In the genomic region with DNA sequence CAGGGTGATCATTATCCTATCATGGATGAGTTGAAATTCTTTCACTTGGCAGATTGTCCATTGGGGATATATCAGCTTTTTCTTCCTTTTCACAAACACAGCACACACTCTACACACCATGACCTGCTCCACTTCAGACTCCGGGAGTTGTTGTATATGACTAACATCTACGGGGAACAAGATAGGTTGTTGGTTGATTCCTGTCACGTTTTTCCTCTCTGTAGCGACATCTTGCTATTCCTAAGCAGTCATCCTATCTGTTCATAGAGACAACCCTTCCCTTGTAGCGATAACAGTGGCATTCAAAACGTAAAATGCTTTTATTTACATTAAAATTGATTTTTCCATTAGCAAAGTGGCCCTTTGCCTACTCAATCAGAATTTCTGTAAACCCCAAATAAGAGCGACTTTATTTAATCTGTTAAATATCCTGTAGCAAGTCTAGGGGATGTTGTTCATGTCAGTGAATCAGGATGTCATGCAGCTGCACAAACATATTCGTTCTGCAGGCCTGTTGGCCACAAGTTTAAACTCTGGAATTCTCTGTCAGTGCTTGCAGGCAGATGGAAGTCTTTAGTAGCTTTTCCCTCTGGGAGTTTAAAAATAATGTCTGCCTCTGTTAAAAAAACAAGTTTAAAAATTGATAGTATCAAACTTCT, we compare ENCODE assay signal across 14 cellular contexts. TPM values are rescaled to one million over a fixed set of nuclear protein-coding genes. Genes with fewer than 3 reads are reported as not detected.
A peak's percentile ranks its signal among the peaks of the same experiment; 100 is the strongest.
DNase-seq lines count a peak whose midpoint lies in the region; ATAC-seq, FAIRE-seq and TF ChIP-seq lines count a peak whose summit lies in the region.
"Had no signal": no experiment of that assay in that cellular context is flagged by ENCODE, and none has a peak within 500 bp of the region (broad histone marks: within the 10 kb centered on the region; RNA-seq: fewer than 3 reads in every experiment).

No MANE protein-coding gene starts in this region.

- H3K9me3 Mint-ChIP-seq in GM23338 (peaks cover 7% of the 10 kb centered on the region; the same call in 1 of the 3 replicates), astrocyte (ENCODE audit: unreplicated experiment) (peaks cover 2% of the 10 kb centered on the region)
- H3K9me3 Mint-ChIP-seq: stimulated activated naive CD8-positive, alpha-beta T cell treated with anti-CD3 and anti-CD28 coated beads, Interleukin-15, Interleukin-2, amounts not matched to agents 100 ng/mL and 50 ng/mL, for 24 hours had no signal

- ATAC-seq in GM23338: no peak
- ATAC-seq in gastrocnemius medialis: peak in 1 of 2 donors; percentile 52
- no peak for ATAC-seq in GM19467 (IDR thresholded peaks at IDR 0.05; ENCODE audit: unreplicated experiment)
- ATAC-seq: naive thymus-derived CD8-positive, alpha-beta T cell had no signal

- no peak for TF ChIP-seq POLR2A in gastrocnemius medialis (IDR thresholded peaks at IDR 0.05)

- peaks cover 51% of the 10 kb centered on the region for H3K4me1 ChIP-seq in GM23338 (ENCODE audit: insufficient read depth)
- H3K4me1 ChIP-seq in astrocyte (ENCODE audit: insufficient read depth, low read length): peaks cover 6% of the 10 kb centered on the region
- H3K4me1 ChIP-seq in cardiac muscle cell (ENCODE audit: low read depth): peaks cover 11% of the 10 kb centered on the region
- H3K4me1 ChIP-seq in gastrocnemius medialis: peaks cover 45 to 52% of the 10 kb centered on the region in 2 donors
- no peaks in the 10 kb centered on the region for H3K4me1 ChIP-seq in trophoblast cell (ENCODE audit: control insufficient read depth in 1 of 2, insufficient read depth in 2 of 2, low read length in 2 of 2)

- H3K4me1 Mint-ChIP-seq in GM23338: peaks cover 21% of the 10 kb centered on the region
- peaks cover 1% of the 10 kb centered on the region for H3K4me1 Mint-ChIP-seq in astrocyte (ENCODE audit: low read depth, unreplicated experiment)

- no peak overlapping the region for H2BK5ac ChIP-seq in trophoblast cell (ENCODE audit: low read depth, low read length, poor library complexity)

- H4K8ac ChIP-seq in trophoblast cell (ENCODE audit: low read depth, low read length): no peak overlapping the region

- H4K91ac ChIP-seq in trophoblast cell (ENCODE audit: low read depth, low read length): no peak overlapping the region

- in situ Hi-C loops in gastrocnemius medialis (cut with MboI; ENCODE audit: low sequenced_read_pairs in 4 of 4): no loop called here

- H3K4me2 ChIP-seq in GM23338 (peak overlapping the region; percentile 30), astrocyte (ENCODE audit: low read length) (peak overlapping the region; percentile 29), trophoblast cell (ENCODE audit: low read length) (no peak overlapping the region)
- H3K4me2 ChIP-seq: PC-9 had no signal

- no peaks in the 10 kb centered on the region for H4K20me1 ChIP-seq in GM23338 (replicated peaks; ENCODE audit: insufficient read depth)
- H4K20me1 ChIP-seq in astrocyte (ENCODE audit: insufficient read depth, low read length): peaks cover 7% of the 10 kb centered on the region

- H3K27me3 ChIP-seq in GM23338 (ENCODE audit: insufficient read depth) (no peaks in the 10 kb centered on the region), astrocyte (ENCODE audit: insufficient read depth, low read length) (no peaks in the 10 kb centered on the region), cardiac muscle cell (no peaks in the 10 kb centered on the region), gastrocnemius medialis (no peaks in the 10 kb centered on the region), trophoblast cell (ENCODE audit: insufficient read depth, low read length) (no peaks in the 10 kb centered on the region)

- FAIRE-seq in astrocyte (lab: Jason Lieb, UNC): peak; percentile 17

- no peak overlapping the region for H3K9ac ChIP-seq in astrocyte (ENCODE audit: low read length)
- H3K9ac ChIP-seq in trophoblast cell (ENCODE audit: low read length): no peak overlapping the region

- H2BK120ac ChIP-seq in trophoblast cell (ENCODE audit: insufficient read depth, low read length, poor library complexity): no peak overlapping the region

- peak overlapping the region; percentile 9 for H3K27ac Mint-ChIP-seq in GM23338
- no peak overlapping the region for H3K27ac Mint-ChIP-seq in astrocyte (ENCODE audit: unreplicated experiment)
- H3K27ac Mint-ChIP-seq: naive thymus-derived CD8-positive, alpha-beta T cell; stimulated activated naive CD8-positive, alpha-beta T cell treated with anti-CD3 and anti-CD28 coated beads, Interleukin-15, Interleukin-2, amounts not matched to agents 100 ng/mL and 50 ng/mL, for 24 hours had no signal

- H3F3A ChIP-seq in GM23338 (replicated peaks; ENCODE audit: low read depth): no peaks in the 10 kb centered on the region

- H3K9me2 ChIP-seq in GM23338 (ENCODE audit: insufficient read depth): no peaks in the 10 kb centered on the region

- H3K18ac ChIP-seq in trophoblast cell (ENCODE audit: low read length): no peak overlapping the region

- intact Hi-C loops in gastrocnemius medialis (cut with DNase I; ENCODE audit: low total_unique reads): no loop called here

- H2BK12ac ChIP-seq in trophoblast cell (ENCODE audit: low read length): no peak overlapping the region

- H3K79me2 ChIP-seq in GM23338 (replicated peaks; ENCODE audit: insufficient read depth) (peaks cover 95% of the 10 kb centered on the region), astrocyte (ENCODE audit: insufficient read depth, low read length) (peaks cover 57% of the 10 kb centered on the region), trophoblast cell (ENCODE audit: control insufficient read depth, insufficient read depth, low read length, poor library complexity) (no peaks in the 10 kb centered on the region)

- H3K27ac ChIP-seq in GM23338 (ENCODE audit: low read depth) (peak overlapping the region; percentile 22; the same call in 1 of the 2 replicates), astrocyte (ENCODE audit: low read depth, low read length) (peak overlapping the region; percentile 2), cardiac muscle cell (peak overlapping the region; percentile 55), gastrocnemius medialis (peak overlapping the region; percentile 35 to 52 (median 40)), trophoblast cell (ENCODE audit: low read depth, low read length) (no peak overlapping the region)
- H3K27ac ChIP-seq: PC-9, WERI-Rb-1 had no signal

- no CpG with 5 or more reads among the region's 8 CpGs for WGBS in trophoblast cell (ENCODE audit: extremely low coverage, insufficient coverage, insufficient read length)

- H3K9me3 ChIP-seq in astrocyte (ENCODE audit: insufficient read depth, low read depth, low read length): no peaks in the 10 kb centered on the region
- no peaks in the 10 kb centered on the region for H3K9me3 ChIP-seq in cardiac muscle cell (ENCODE audit: low read depth)
- no peaks in the 10 kb centered on the region for H3K9me3 ChIP-seq in gastrocnemius medialis
- no peaks in the 10 kb centered on the region for H3K9me3 ChIP-seq in trophoblast cell (ENCODE audit: insufficient read depth, low read depth, low read length)

- H3K27me3 Mint-ChIP-seq in GM23338 (ENCODE audit: insufficient read depth, low read depth, poor library complexity) (peaks cover 1% of the 10 kb centered on the region), astrocyte (ENCODE audit: low read depth, unreplicated experiment) (no peaks in the 10 kb centered on the region)
- H3K27me3 Mint-ChIP-seq: naive thymus-derived CD8-positive, alpha-beta T cell; stimulated activated naive CD8-positive, alpha-beta T cell treated with anti-CD3 and anti-CD28 coated beads, Interleukin-15, Interleukin-2, amounts not matched to agents 100 ng/mL and 50 ng/mL, for 24 hours had no signal

- H3K36me3 Mint-ChIP-seq in GM23338 (ENCODE audit: low read depth): peaks cover 26% of the 10 kb centered on the region
- peaks cover 9% of the 10 kb centered on the region for H3K36me3 Mint-ChIP-seq in astrocyte (ENCODE audit: low read depth, unreplicated experiment)

- no peak overlapping the region for H3K4ac ChIP-seq in trophoblast cell (ENCODE audit: low read depth, low read length)

- H4K12ac ChIP-seq in trophoblast cell (ENCODE audit: low read depth, low read length): no peak overlapping the region

- no peaks in the 10 kb centered on the region for H3K79me1 ChIP-seq in trophoblast cell (ENCODE audit: low read length)

- H2AFZ ChIP-seq in GM23338: no peak overlapping the region
- no peak overlapping the region for H2AFZ ChIP-seq in astrocyte (ENCODE audit: low read depth, low read length)
- no peak overlapping the region for H2AFZ ChIP-seq in trophoblast cell (ENCODE audit: insufficient read depth, low read length, poor library complexity)
- H2AFZ ChIP-seq: PC-9 had no signal

- no peak overlapping the region for H3K14ac ChIP-seq in trophoblast cell (ENCODE audit: low read length)

- TF ChIP-seq CTCF in GM23338 (conservative IDR thresholded peaks at IDR 0.05; ENCODE audit: low read depth in 2 of 2): no peak
- TF ChIP-seq CTCF in astrocyte (IDR thresholded peaks at IDR 0.05; ENCODE audit: insufficient read depth, low read depth, low read length): no peak
- no peak for TF ChIP-seq CTCF in cardiac muscle cell (IDR thresholded peaks at IDR 0.05; ENCODE audit: low read depth, low read length)
- TF ChIP-seq CTCF in gastrocnemius medialis (IDR thresholded peaks at IDR 0.05 in 4 of 5, conservative IDR thresholded peaks at IDR 0.05 in 1 of 5): no peak

- H3K23ac ChIP-seq in trophoblast cell (ENCODE audit: low read length): no peak overlapping the region

- H3K4me3 Mint-ChIP-seq in GM23338 (no peak overlapping the region), astrocyte (ENCODE audit: unreplicated experiment) (no peak overlapping the region)
- H3K4me3 Mint-ChIP-seq: naive thymus-derived CD8-positive, alpha-beta T cell; stimulated activated naive CD8-positive, alpha-beta T cell treated with anti-CD3 and anti-CD28 coated beads, Interleukin-15, Interleukin-2, amounts not matched to agents 100 ng/mL and 50 ng/mL, for 24 hours had no signal

- no peak overlapping the region for H3K4me3 ChIP-seq in GM23338
- H3K4me3 ChIP-seq in astrocyte (ENCODE audit: insufficient read depth, low read depth, low read length): no peak overlapping the region
- no peak overlapping the region for H3K4me3 ChIP-seq in cardiac muscle cell
- H3K4me3 ChIP-seq in gastrocnemius medialis: peak overlapping the region in 1 of 4 donors; percentile 3
- H3K4me3 ChIP-seq in trophoblast cell (ENCODE audit: low read depth, low read length): no peak overlapping the region
- H3K4me3 ChIP-seq: PC-9 had no signal

- no peak overlapping the region for H2AK5ac ChIP-seq in trophoblast cell (ENCODE audit: low read length)

- H3K36me3 ChIP-seq in GM23338 (ENCODE audit: insufficient read depth) (no peaks in the 10 kb centered on the region), astrocyte (ENCODE audit: insufficient read depth, low read length) (no peaks in the 10 kb centered on the region), cardiac muscle cell (no peaks in the 10 kb centered on the region), gastrocnemius medialis (no peaks in the 10 kb centered on the region), trophoblast cell (ENCODE audit: control insufficient read depth in 1 of 2, insufficient read depth in 2 of 2, low read length in 2 of 2) (peaks cover 0 to 6% of the 10 kb centered on the region in 2 experiments)
- H3K36me3 ChIP-seq: WERI-Rb-1 had no signal

- DNase-seq in GM23338 (ENCODE audit: low spot score) (no peak), astrocyte (ENCODE audit: low read depth) (peak; percentile 58), cardiac muscle cell (ENCODE audit: low read depth in 1 of 2, low spot score in 1 of 2) (peak in 1 of 2 donors; percentile 74), gastrocnemius medialis (no peak), SKM-1 (lab: John Stamatoyannopoulos, UW; ENCODE audit: unreplicated experiment) (no peak), trophoblast cell (no peak), NCI-H82 treated with DMSO at 0.1 percent for 48 hours (lab: John Stamatoyannopoulos, UW; ENCODE audit: unreplicated experiment) (no peak)
- DNase-seq: activated T-cell treated with anti-CD3 and anti-CD28 coated beads, Interleukin-2, amount 50 U/mL, for 48 hours; naive thymus-derived CD8-positive, alpha-beta T cell; NCI-H1048; PC-9; WERI-Rb-1 had no signal

RNA-seq across cellular contexts. Expression of gene PHACTR2, which starts 23.0 kb away (rescaled TPM):
- total RNA-seq in GM23338 (2014; rRNA removed; shearing (Covaris generic)): 44.7 and 67.7 TPM in 2 replicates
- polyA plus RNA-seq in GM23338 (2016; fragmentation: Nextera tagmentation; extraction: Ambion mirVana) (77.4 and 105 TPM in 2 replicates), cardiac muscle cell (47.3 and 48.8 TPM in 2 replicates)
- total RNA-seq in astrocyte (32.7 and 44.7 TPM in 2 replicates), cardiac muscle cell (31.7 and 52.3 TPM in 2 replicates), gastrocnemius medialis (10 to 100 TPM; 25.4 to 31.8 (median 26.1) TPM)
- polyA plus RNA-seq in trophoblast cell (2013): 49.4 and 55.3 TPM in 2 replicates
